ENCODE assay signal across 8 cellular contexts in genomic region chr12:120356567-120357030, GRCh38. TPM values are rescaled to one million over a fixed set of nuclear protein-coding genes. Genes with fewer than 3 reads are reported as not detected.
DNase-seq lines count a peak whose midpoint lies in the region; ATAC-seq and TF ChIP-seq lines count a peak whose summit lies in the region.

No MANE protein-coding gene starts in this region.

- H3F3A ChIP-seq in PC-3 (ENCODE audit: low read length, unreplicated experiment): no peaks in the 10 kb centered on the region

- H3K79me2 ChIP-seq in PC-3 (ENCODE audit: low read length): no peaks in the 10 kb centered on the region

- 10 to 41% methylated on average over 6 to 13 of the region's 13 CpGs for WGBS in esophagus squamous epithelium, 2 donors

- H4K20me1 ChIP-seq in PC-3 (ENCODE audit: low read length): no peaks in the 10 kb centered on the region

- H3K4me1 ChIP-seq in PC-3 (ENCODE audit: insufficient read depth, low read length): no peaks in the 10 kb centered on the region
- peaks cover 0 to 11% (median 5%) of the 10 kb centered on the region in 3 donors for H3K4me1 ChIP-seq in esophagus squamous epithelium

- TF ChIP-seq CTCF in PC-3 (conservative IDR thresholded peaks at IDR 0.05; ENCODE audit: low read depth, low read length): peak; percentile 97
- TF ChIP-seq CTCF in esophagus squamous epithelium (IDR thresholded peaks at IDR 0.05): peak; percentile 73 to 89 (median 84)
- peak; percentile 80 to 86 (median 85) for TF ChIP-seq CTCF in nephron (IDR thresholded peaks at IDR 0.05; ENCODE audit: unreplicated experiment in 3 of 3)

- POLR2A ChIA-PET in PC-3 (lab: Charles Lee; ENCODE audit: unreplicated experiment): no interaction called here

- in situ Hi-C loops in Caki2 (cut with HindIII; ENCODE audit: low pct_unique_long_range_greater_than_20kb, low sequenced_read_pairs): no loop called here

- no TSS peak for BruUV-seq in PC-3 (replicated peaks; lab: Mats Ljungman, UMichigan)

- no peak for TF ChIP-seq POLR2A in esophagus squamous epithelium (IDR thresholded peaks at IDR 0.05)

- CTCF ChIA-PET in PC-3 (lab: Charles Lee): interaction anchor here (1.5 kb wide), 1 partner anchor 73 kb away, joined by 6 read pairs; no protein-coding TSS in a partner anchor

- H3K27ac ChIP-seq in PC-3 (ENCODE audit: low read length) (no peak overlapping the region), esophagus squamous epithelium (no peak overlapping the region)

- no peaks in the 10 kb centered on the region for H3K27me3 ChIP-seq in PC-3 (ENCODE audit: low read length)
- H3K27me3 ChIP-seq in esophagus squamous epithelium: peaks cover 0 to 6% (median 0%) of the 10 kb centered on the region in 4 donors

- peaks cover 15% of the 10 kb centered on the region for H3K4me1 Mint-ChIP-seq in nephron
- H3K4me1 Mint-ChIP-seq in stimulated activated memory B cell treated with anti-CD40 and anti-IgM and Interleukin-4, amounts not matched to agents 10 μg/mL and 1 μg/mL and 100 μg/mL, for 72 hours: peaks cover 6% of the 10 kb centered on the region

- H2AFZ ChIP-seq in PC-3 (ENCODE audit: low read length): 0 out of 2 replicates have a peak overlapping the region, but pooled peaks have one; percentile 27

- no peak overlapping the region for H3K9ac ChIP-seq in PC-3 (ENCODE audit: low read length)

- peak; percentile 92 for DNase-seq in Caki2 (ENCODE audit: low read depth)
- peak; percentile 87 for DNase-seq in HT-29 (ENCODE audit: low spot score)
- DNase-seq in PC-3: peak; percentile 85
- peak; percentile 73 for DNase-seq in activated T-cell treated with anti-CD3 and anti-CD28 coated beads for 48 hours (ENCODE audit: low read depth)
- DNase-seq in esophagus squamous epithelium (lab: John Stamatoyannopoulos, UW): no peak

- no peaks in the 10 kb centered on the region for H3K9me2 ChIP-seq in PC-3 (replicated peaks; ENCODE audit: low read length)

- no peaks in the 10 kb centered on the region for H3K9me3 ChIP-seq in PC-3 (ENCODE audit: low read length)
- H3K9me3 ChIP-seq in esophagus squamous epithelium: no peaks in the 10 kb centered on the region

- no peaks in the 10 kb centered on the region for H3K9me3 Mint-ChIP-seq in nephron
- H3K9me3 Mint-ChIP-seq in stimulated activated memory B cell treated with anti-CD40 and anti-IgM and Interleukin-4, amounts not matched to agents 10 μg/mL and 1 μg/mL and 100 μg/mL, for 72 hours: no peaks in the 10 kb centered on the region

- ATAC-seq in PC-3 (peak; percentile 95), HG03571 (IDR thresholded peaks at IDR 0.05; ENCODE audit: unreplicated experiment) (no peak)
- peak; percentile 77 for ATAC-seq in stimulated activated memory B cell treated with anti-CD40 and anti-IgM and Interleukin-4, amounts not matched to agents 10 μg/mL and 1 μg/mL and 100 μg/mL, for 72 hours

- no peak overlapping the region for H3K4me3 Mint-ChIP-seq in nephron
- no peak overlapping the region for H3K4me3 Mint-ChIP-seq in stimulated activated memory B cell treated with anti-CD40 and anti-IgM and Interleukin-4, amounts not matched to agents 10 μg/mL and 1 μg/mL and 100 μg/mL, for 72 hours

- no peaks in the 10 kb centered on the region for H3K36me3 ChIP-seq in PC-3 (ENCODE audit: low read depth, low read length)
- H3K36me3 ChIP-seq in esophagus squamous epithelium: no peaks in the 10 kb centered on the region

- H3K4me2 ChIP-seq in PC-3 (ENCODE audit: low read length): peak overlapping the region; percentile 33; the same call in 1 of the 2 replicates

- intact Hi-C loops in PC-3 (cut with micrococcal nuclease): loop anchor here (1.0 kb wide), 2 partner anchors 74 to 110 kb away; no protein-coding TSS in a partner anchor
- intact Hi-C loops in esophagus squamous epithelium (cut with DNase I): loop anchor here (5.0 kb wide), 1 partner anchor 76 kb away; no protein-coding TSS in a partner anchor

- H3K27me3 Mint-ChIP-seq in nephron (ENCODE audit: low read depth): no peaks in the 10 kb centered on the region
- H3K27me3 Mint-ChIP-seq in stimulated activated memory B cell treated with anti-CD40 and anti-IgM and Interleukin-4, amounts not matched to agents 10 μg/mL and 1 μg/mL and 100 μg/mL, for 72 hours: peaks cover 58% of the 10 kb centered on the region

- H3K36me3 Mint-ChIP-seq in nephron (ENCODE audit: low read depth): peaks cover 57% of the 10 kb centered on the region
- no peaks in the 10 kb centered on the region for H3K36me3 Mint-ChIP-seq in stimulated activated memory B cell treated with anti-CD40 and anti-IgM and Interleukin-4, amounts not matched to agents 10 μg/mL and 1 μg/mL and 100 μg/mL, for 72 hours

- no peak overlapping the region for H3K4me3 ChIP-seq in PC-3 (ENCODE audit: low read length)
- H3K4me3 ChIP-seq in esophagus squamous epithelium: peak overlapping the region in 1 of 4 donors; percentile 39

- H3K27ac Mint-ChIP-seq in nephron: peak overlapping the region in 2 of 3 experiments; percentile 8 to 16
- H3K27ac Mint-ChIP-seq in stimulated activated memory B cell treated with anti-CD40 and anti-IgM and Interleukin-4, amounts not matched to agents 10 μg/mL and 1 μg/mL and 100 μg/mL, for 72 hours: no peak overlapping the region

RNA-seq across cellular contexts. Expression of gene MSI1, which starts 12.4 kb away (rescaled TPM):
- 0.29 TPM in 1 of 2 replicates, not detected in the other for total RNA-seq in Caki2 (2014; rRNA removed; shearing (Covaris generic); ENCODE audit: low replicate concordance)
- not detected in 2 replicates for total RNA-seq in HT-29 (2014; rRNA removed; shearing (Covaris generic))
- total RNA-seq in PC-3 (2014; rRNA removed) (0.12 TPM in 1 of 2 replicates, not detected in the other), esophagus squamous epithelium (under 1 TPM in 2 of 4 donors, not detected in 2; 0.09 to 0.19 TPM)

RNA-seq across cellular contexts. Expression of gene PLA2G1B, which starts 29.0 kb away (rescaled TPM):
- not detected in 2 replicates for total RNA-seq in Caki2 (2014; rRNA removed; shearing (Covaris generic); ENCODE audit: low replicate concordance)
- total RNA-seq in HT-29 (2014; rRNA removed; shearing (Covaris generic)): not detected in 2 replicates
- total RNA-seq in PC-3 (2014; rRNA removed) (not detected in 2 replicates), esophagus squamous epithelium (not detected)

RNA-seq across cellular contexts. Expression of gene SIRT4, which starts 54.5 kb away (rescaled TPM):
- total RNA-seq in Caki2 (2014; rRNA removed; shearing (Covaris generic); ENCODE audit: low replicate concordance): 0.61 TPM in 1 of 2 replicates, not detected in the other
- 0.05 TPM in 1 of 2 replicates, not detected in the other for total RNA-seq in HT-29 (2014; rRNA removed; shearing (Covaris generic))
- total RNA-seq in PC-3 (2014; rRNA removed): 0.98 and 1.9 TPM in 2 replicates
- 1 to 10 TPM in 1 of 4 donors, under 1 TPM in 1, not detected in 2; 0.70 to 5.0 TPM for total RNA-seq in esophagus squamous epithelium
